In genomic region chrX:15438332-15438731, GRCh38 we compare ENCODE assay signal across 9 cellular contexts. TPM values are rescaled to one million over a fixed set of nuclear protein-coding genes. Genes with fewer than 3 reads are reported as not detected.
A peak's percentile ranks its signal among the peaks of the same experiment; 100 is the strongest.
DNase-seq lines count a peak whose midpoint lies in the region; ATAC-seq lines count a peak whose summit lies in the region.
"Had no signal": no experiment of that assay in that cellular context is flagged by ENCODE, and none has a peak within 500 bp of the region (broad histone marks: within the 10 kb centered on the region; RNA-seq: fewer than 3 reads in every experiment).

No MANE protein-coding gene starts in this region.

- POLR2A ChIA-PET in activated CD4-positive, alpha-beta T cell treated with anti-CD3 and anti-CD28 coated beads, Interleukin-2, amount 10 ng/mL, durations not matched to agents 7 days and 5 days (lab: Charles Lee): no interaction called here

- H3K9me3 Mint-ChIP-seq in activated CD4-positive, alpha-beta T cell treated with anti-CD3 and anti-CD28 coated beads, Interleukin-2, amount 10 ng/mL, durations not matched to agents 7 days and 5 days: no peaks in the 10 kb centered on the region

- H3K36me3 Mint-ChIP-seq in activated CD4-positive, alpha-beta T cell treated with anti-CD3 and anti-CD28 coated beads, Interleukin-2, amount 10 ng/mL, durations not matched to agents 7 days and 5 days (ENCODE audit: low read depth): no peaks in the 10 kb centered on the region

- DNase-seq in NCI-H128 (lab: John Stamatoyannopoulos, UW; ENCODE audit: unreplicated experiment) (no peak), SIG-M5 treated with dmso at 0.1 percent for 504 hours (lab: John Stamatoyannopoulos, UW; ENCODE audit: unreplicated experiment) (no peak)
- no peak for DNase-seq in activated CD8-positive, alpha-beta memory T cell treated with anti-CD3 and anti-CD28 coated beads, Interleukin-2, amount 50 U/mL, for 48 hours
- DNase-seq in activated CD4-positive, alpha-beta T cell treated with anti-CD3 and anti-CD28 coated beads, Interleukin-2, amount 10 ng/mL, durations not matched to agents 7 days and 5 days: no peak
- DNase-seq: amniotic stem cell had no signal

- ATAC-seq in GM19023 (IDR thresholded peaks at IDR 0.05; ENCODE audit: unreplicated experiment) (peak; percentile 71), GM21786 (IDR thresholded peaks at IDR 0.05; ENCODE audit: unreplicated experiment) (peak; percentile 99), HG03439 (IDR thresholded peaks at IDR 0.05; ENCODE audit: unreplicated experiment) (peak; percentile 54)
- ATAC-seq: K562 had no signal

- CTCF ChIA-PET in activated CD4-positive, alpha-beta T cell treated with anti-CD3 and anti-CD28 coated beads, Interleukin-2, amount 10 ng/mL, durations not matched to agents 7 days and 5 days (lab: Charles Lee): no interaction called here

- peaks cover 8% of the 10 kb centered on the region for H3K27me3 Mint-ChIP-seq in activated CD4-positive, alpha-beta T cell treated with anti-CD3 and anti-CD28 coated beads, Interleukin-2, amount 10 ng/mL, durations not matched to agents 7 days and 5 days

- H3K27ac Mint-ChIP-seq in activated CD4-positive, alpha-beta T cell treated with anti-CD3 and anti-CD28 coated beads, Interleukin-2, amount 10 ng/mL, durations not matched to agents 7 days and 5 days: no peak overlapping the region

- H3K4me1 Mint-ChIP-seq in activated CD4-positive, alpha-beta T cell treated with anti-CD3 and anti-CD28 coated beads, Interleukin-2, amount 10 ng/mL, durations not matched to agents 7 days and 5 days: no peaks in the 10 kb centered on the region

- H3K4me3 Mint-ChIP-seq in activated CD4-positive, alpha-beta T cell treated with anti-CD3 and anti-CD28 coated beads, Interleukin-2, amount 10 ng/mL, durations not matched to agents 7 days and 5 days: no peak overlapping the region

RNA-seq across cellular contexts. Expression of gene VEGFD, which starts 54.1 kb away (rescaled TPM):
- total RNA-seq in activated CD4-positive, alpha-beta T cell treated with anti-CD3 and anti-CD28 coated beads, Interleukin-2, amount 10 ng/mL, durations not matched to agents 7 days and 5 days: not detected
- total RNA-seq: K562 had no signal

RNA-seq across cellular contexts. Expression of gene PIR, which starts 54.8 kb away (rescaled TPM):
- 1 to 10 TPM; 1.3 to 1.7 TPM for total RNA-seq in activated CD4-positive, alpha-beta T cell treated with anti-CD3 and anti-CD28 coated beads, Interleukin-2, amount 10 ng/mL, durations not matched to agents 7 days and 5 days
